Comparison of ENCODE assay signal across 22 cellular contexts in genomic region chr9:18542837-18543405, GRCh38.
DNase-seq lines count a peak whose midpoint lies in the region; ATAC-seq and TF ChIP-seq lines count a peak whose summit lies in the region.
"Had no signal": no experiment of that assay in that cellular context is flagged by ENCODE, and none has a peak within 500 bp of the region (broad histone marks: within the 10 kb centered on the region; RNA-seq: fewer than 3 reads in every experiment).

No MANE protein-coding gene starts in this region.

- ATAC-seq in HG02885 (IDR thresholded peaks at IDR 0.05; ENCODE audit: poor library complexity, unreplicated experiment) (no peak), GM19035 (IDR thresholded peaks at IDR 0.05; ENCODE audit: unreplicated experiment) (no peak)
- ATAC-seq in CD4-positive, alpha-beta T cell (ENCODE audit: poor library complexity) = no peak
- ATAC-seq: activated CD8-positive, alpha-beta T cell treated with anti-CD3 and anti-CD28 coated beads for 36 hours; activated T-cell treated with anti-CD3 and anti-CD28 coated beads, Interleukin-2, amount 50 U/mL, for 4 hours; CD8-positive, alpha-beta T cell; heart right ventricle had no signal

- peaks cover 4% of the 10 kb centered on the region for H3K9me3 Mint-ChIP-seq in CD4-positive, alpha-beta T cell
- H3K9me3 Mint-ChIP-seq: activated CD8-positive, alpha-beta T cell treated with anti-CD3 and anti-CD28 coated beads for 36 hours; activated T-cell treated with anti-CD3 and anti-CD28 coated beads, Interleukin-2, amount 50 U/mL, for 4 hours; CD8-positive, alpha-beta T cell had no signal

- no peak overlapping the region for H3K27ac Mint-ChIP-seq in CD4-positive, alpha-beta T cell
- H3K27ac Mint-ChIP-seq: activated CD8-positive, alpha-beta T cell treated with anti-CD3 and anti-CD28 coated beads for 36 hours; activated naive CD4-positive, alpha-beta T cell treated with anti-CD3 and anti-CD28 coated beads, Interleukin-2, amount 50 U/mL, for 24 hours; CD8-positive, alpha-beta T cell had no signal

- no peaks in the 10 kb centered on the region for H3K27me3 ChIP-seq in adipocyte (replicated peaks; ENCODE audit: control insufficient read depth, insufficient read depth, low read length)
- no peaks in the 10 kb centered on the region for H3K27me3 ChIP-seq in CD4-positive, alpha-beta T cell (ENCODE audit: control insufficient read depth, insufficient read depth, low read length)
- H3K27me3 ChIP-seq: heart right ventricle, testis had no signal

- H3K27ac ChIP-seq in CD4-positive, alpha-beta T cell (ENCODE audit: low read depth, low read length) = no peak overlapping the region
- H3K27ac ChIP-seq: HL-60, prostate gland, testis had no signal

- H3K36me3 Mint-ChIP-seq in CD4-positive, alpha-beta T cell (ENCODE audit: low read depth) = no peaks in the 10 kb centered on the region
- H3K36me3 Mint-ChIP-seq: activated naive CD4-positive, alpha-beta T cell treated with anti-CD3 and anti-CD28 coated beads, Interleukin-2, amount 50 U/mL, for 24 hours; CD8-positive, alpha-beta T cell had no signal

- no peak for TF ChIP-seq CTCF in foreskin fibroblast (IDR thresholded peaks at IDR 0.05; ENCODE audit: low read depth, low read length)
- TF ChIP-seq CTCF in CD4-positive, alpha-beta T cell (IDR thresholded peaks at IDR 0.05) = no peak

- H3K4me1 ChIP-seq in adipocyte (ENCODE audit: control insufficient read depth, insufficient read depth, low read length) = peaks cover 36% of the 10 kb centered on the region
- H3K4me1 ChIP-seq: prostate gland had no signal

- no peaks in the 10 kb centered on the region for H3K9me3 ChIP-seq in adipocyte (ENCODE audit: control insufficient read depth, low read length)
- no peaks in the 10 kb centered on the region for H3K9me3 ChIP-seq in CD4-positive, alpha-beta T cell (ENCODE audit: control insufficient read depth, low read length)
- H3K9me3 ChIP-seq: heart right ventricle, prostate gland, testis had no signal

- peak overlapping the region; percentile 69 for H3K9ac ChIP-seq in adipocyte (ENCODE audit: low read length)

- POLR2A ChIA-PET in CD4-positive, alpha-beta T cell (lab: Charles Lee) = no interaction called here

- no peaks in the 10 kb centered on the region for H3K4me1 Mint-ChIP-seq in CD4-positive, alpha-beta T cell (ENCODE audit: low read depth)
- H3K4me1 Mint-ChIP-seq: activated naive CD4-positive, alpha-beta T cell treated with anti-CD3 and anti-CD28 coated beads, Interleukin-2, amount 50 U/mL, for 24 hours had no signal

- H3K4me3 ChIP-seq in adipocyte (ENCODE audit: low read length) (peak overlapping the region; percentile 18), foreskin fibroblast (ENCODE audit: low read depth in 1 of 2, low read length in 2 of 2) (no peak overlapping the region)
- H3K4me3 ChIP-seq: heart right ventricle, prostate gland, testis had no signal

- CTCF ChIA-PET in CD4-positive, alpha-beta T cell (lab: Charles Lee) = no interaction called here

- intact Hi-C loops in CD4-positive, alpha-beta T cell (cut with DNase I, micrococcal nuclease) = no loop called here

- DNase-seq in A172 (ENCODE audit: low spot score) = peak; percentile 51
- peak; percentile 13 for DNase-seq in H4 (ENCODE audit: low spot score)
- DNase-seq in adipocyte (ENCODE audit: low read depth) = no peak
- DNase-seq in foreskin fibroblast = peak; percentile 36 to 51
- DNase-seq in CD4-positive, alpha-beta T cell = no peak
- no peak for DNase-seq in GDM1 (lab: John Stamatoyannopoulos, UW)
- DNase-seq: 8988T; activated CD8-positive, alpha-beta T cell treated with anti-CD3 and anti-CD28 coated beads for 36 hours; activated T-cell treated with anti-CD3 and anti-CD28 coated beads, Interleukin-2, amount 50 U/mL, for 4 hours; CD8-positive, alpha-beta T cell; erythroblast; H7; heart right ventricle; KBM-7; NCI-H1105; T-helper 2 cell; testis had no signal

- H3K27me3 Mint-ChIP-seq in CD4-positive, alpha-beta T cell = no peaks in the 10 kb centered on the region
- H3K27me3 Mint-ChIP-seq: activated CD8-positive, alpha-beta T cell treated with anti-CD3 and anti-CD28 coated beads for 36 hours had no signal

- peaks cover 6% of the 10 kb centered on the region for H3K36me3 ChIP-seq in adipocyte (ENCODE audit: control insufficient read depth, insufficient read depth, low read length, severe bottlenecking)
- H3K36me3 ChIP-seq: heart right ventricle, prostate gland had no signal

- no peak overlapping the region for H3K4me3 Mint-ChIP-seq in CD4-positive, alpha-beta T cell
- H3K4me3 Mint-ChIP-seq: activated CD8-positive, alpha-beta T cell treated with anti-CD3 and anti-CD28 coated beads for 36 hours; activated naive CD4-positive, alpha-beta T cell treated with anti-CD3 and anti-CD28 coated beads, Interleukin-2, amount 50 U/mL, for 24 hours; activated T-cell treated with anti-CD3 and anti-CD28 coated beads, Interleukin-2, amount 50 U/mL, for 4 hours; CD8-positive, alpha-beta T cell had no signal

Comparison
In these comparisons a context has a peak if more than half of its experiments do, and no peak if none do; other contexts are left out.
1. DNase-seq: peak in A172 (single experiment), H4 (single experiment) and foreskin fibroblast (2 of 2); none in adipocyte (single experiment), CD4-positive, alpha-beta T cell (0 of 10) and GDM1 (single experiment).